13 cellular contexts compared by ENCODE assay signal in genomic region chr11:70016666-70017347, GRCh38.
A peak's percentile ranks its signal among the peaks of the same experiment; 100 is the strongest.
DNase-seq lines count a peak whose midpoint lies in the region; ATAC-seq and TF ChIP-seq lines count a peak whose summit lies in the region.
"Had no signal": no experiment of that assay in that cellular context is flagged by ENCODE, and none has a peak within 500 bp of the region (broad histone marks: within the 10 kb centered on the region; RNA-seq: fewer than 3 reads in every experiment).

No MANE protein-coding gene starts in this region.

- ATAC-seq in RWPE2 (ENCODE audit: low read depth) = peak; percentile 98
- no peak for ATAC-seq in gastroesophageal sphincter
- ATAC-seq in HG02588 (IDR thresholded peaks at IDR 0.05; ENCODE audit: unreplicated experiment) = no peak
- ATAC-seq: GM12878 had no signal

- intact Hi-C loops in spleen (cut with DNase I; ENCODE audit: low total_unique reads) = no loop called here

- H3K27me3 ChIP-seq in RWPE2 (ENCODE audit: insufficient read depth, poor library complexity, severe bottlenecking) (no peaks in the 10 kb centered on the region), spleen (replicated peaks in 1 of 7) (peaks cover 0 to 31% (median 0%) of the 10 kb centered on the region in 7 donors), gastroesophageal sphincter (peaks cover 33% of the 10 kb centered on the region)

- TF ChIP-seq EP300 in gastroesophageal sphincter (IDR thresholded peaks at IDR 0.05) = no peak

- H3K27ac ChIP-seq in RWPE2 (ENCODE audit: poor library complexity, severe bottlenecking) = peak overlapping the region; percentile 97
- no peak overlapping the region for H3K27ac ChIP-seq in spleen
- no peak overlapping the region for H3K27ac ChIP-seq in gastroesophageal sphincter

- H3K4me1 ChIP-seq in RWPE2 (ENCODE audit: insufficient read depth, poor library complexity, severe bottlenecking) (peaks cover 13% of the 10 kb centered on the region), spleen (no peaks in the 10 kb centered on the region), gastroesophageal sphincter (no peaks in the 10 kb centered on the region)

- no peak for TF ChIP-seq CTCF in RWPE2 (IDR thresholded peaks at IDR 0.05; ENCODE audit: poor library complexity, severe bottlenecking)
- no peak for TF ChIP-seq CTCF in epithelial cell of esophagus (IDR thresholded peaks at IDR 0.05; ENCODE audit: insufficient read depth, low read depth, low read length, missing control alignments)
- no peak for TF ChIP-seq CTCF in spleen (IDR thresholded peaks at IDR 0.05 in 8 of 11, conservative IDR thresholded peaks at IDR 0.05 in 3 of 11)
- no peak for TF ChIP-seq CTCF in gastroesophageal sphincter (IDR thresholded peaks at IDR 0.05)

- WGBS in spleen, 5 donors = 46 to 59% (median 52%) methylated on average over 13 of the region's 13 CpGs
- WGBS in gastroesophageal sphincter (ENCODE audit: low coverage in 1 of 2), 2 donors = 35 to 47% methylated on average over 6 to 11 of the region's 13 CpGs

- TF ChIP-seq POLR2A in spleen (IDR thresholded peaks at IDR 0.05) = no peak
- no peak for TF ChIP-seq POLR2A in gastroesophageal sphincter (IDR thresholded peaks at IDR 0.05)

- H3K36me3 ChIP-seq in RWPE2 (ENCODE audit: low read depth) = no peaks in the 10 kb centered on the region
- H3K36me3 ChIP-seq in spleen = no peaks in the 10 kb centered on the region
- no peaks in the 10 kb centered on the region for H3K36me3 ChIP-seq in gastroesophageal sphincter

- H3K4me3 ChIP-seq in RWPE2 (ENCODE audit: severe bottlenecking) (no peak overlapping the region), epithelial cell of esophagus (ENCODE audit: low read length) (no peak overlapping the region), spleen (no peak overlapping the region), gastroesophageal sphincter (no peak overlapping the region)
- H3K4me3 ChIP-seq: GM12878 had no signal

- DNase-seq in GM03348 (ENCODE audit: low spot score) = peak; percentile 40
- peak; percentile 93 for DNase-seq in RWPE2 (ENCODE audit: low spot score)
- peak; percentile 85 for DNase-seq in epithelial cell of esophagus (ENCODE audit: low read depth)
- peak; percentile 41 for DNase-seq in spleen
- no peak for DNase-seq in NCI-H187 (lab: John Stamatoyannopoulos, UW)
- DNase-seq in NCI-H510A (lab: John Stamatoyannopoulos, UW) = no peak
- DNase-seq: effector CD8-positive, alpha-beta T cell; KBM-7; NCI-H2107; stimulated activated naive CD4-positive, alpha-beta T cell had no signal

- H3K9me3 ChIP-seq in RWPE2 (ENCODE audit: severe bottlenecking) = no peaks in the 10 kb centered on the region
- no peaks in the 10 kb centered on the region for H3K9me3 ChIP-seq in spleen
- H3K9me3 ChIP-seq in gastroesophageal sphincter = no peaks in the 10 kb centered on the region

Comparison
In these comparisons a context has a peak if more than half of its experiments do, and no peak if none do; other contexts are left out.
1. DNase-seq: peak in GM03348 (single experiment), RWPE2 (single experiment), epithelial cell of esophagus (single experiment) and spleen (single experiment); none in NCI-H187 (0 of 2) and NCI-H510A (single experiment).